12 cellular contexts compared by ENCODE assay signal in the genomic region with DNA sequence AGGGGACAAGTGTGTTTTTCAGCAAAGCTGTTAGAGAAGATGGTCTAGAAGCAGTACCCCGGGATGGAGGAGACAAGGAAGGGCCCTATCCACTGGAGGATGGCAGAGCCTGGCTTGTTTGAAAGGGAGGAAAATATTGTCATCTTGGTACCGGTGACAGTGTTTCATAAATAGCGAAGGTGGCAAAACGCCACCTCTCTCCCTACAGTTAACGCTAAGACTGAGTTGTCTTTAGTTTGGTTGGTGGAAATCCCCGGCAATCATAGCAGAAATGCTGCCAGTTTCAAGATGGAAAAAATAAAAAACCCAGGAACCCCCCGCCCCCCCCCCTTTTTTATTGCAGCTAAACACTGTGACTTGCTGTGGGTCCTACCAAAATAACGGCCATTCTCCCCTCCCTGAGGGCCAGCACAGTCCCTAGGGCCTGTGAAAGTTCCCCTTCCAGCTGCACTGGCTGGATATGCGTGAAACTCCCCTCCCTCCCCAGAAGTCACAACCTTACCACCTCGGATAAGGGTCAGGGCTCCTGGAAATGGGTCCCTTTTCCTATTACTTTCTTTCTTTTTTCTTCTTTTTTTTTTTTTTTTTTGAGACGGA. TPM values are rescaled to one million over a fixed set of nuclear protein-coding genes. Genes with fewer than 3 reads are reported as not detected.
A peak's percentile ranks its signal among the peaks of the same experiment; 100 is the strongest.
DNase-seq lines count a peak whose midpoint lies in the region; ATAC-seq and TF ChIP-seq lines count a peak whose summit lies in the region.
"Had no signal": no experiment of that assay in that cellular context is flagged by ENCODE, and none has a peak within 500 bp of the region (broad histone marks: within the 10 kb centered on the region; RNA-seq: fewer than 3 reads in every experiment).

No MANE protein-coding gene starts in this region.

- no peak for TF ChIP-seq CTCF in heart left ventricle (IDR thresholded peaks at IDR 0.05)

- in situ Hi-C loops in GM18951 (cut with MboI; ENCODE audit: low sequenced_read_pairs, unreplicated experiment) = no loop called here

- peak; percentile 65 for DNase-seq in activated naive CD8-positive, alpha-beta T cell treated with anti-CD3 and anti-CD28 coated beads for 36 hours
- peak; percentile 35 to 62 for DNase-seq in stimulated activated CD4-positive, alpha-beta T cell treated with anti-CD3 and anti-CD28 coated beads, Interleukin-4, amount 100 ng/mL, for 4 hours
- DNase-seq in heart left ventricle (no peak), MG63 (no peak), NCI-H345 treated with DMSO at 0.1 percent for 48 hours (lab: John Stamatoyannopoulos, UW; ENCODE audit: unreplicated experiment) (no peak)
- DNase-seq: DMS79 treated with DMSO at 0.1 percent for 48 hours, foreskin keratinocyte, midbrain had no signal

- H3K9me3 Mint-ChIP-seq in activated naive CD8-positive, alpha-beta T cell treated with anti-CD3 and anti-CD28 coated beads for 36 hours = no peaks in the 10 kb centered on the region

- H3K27me3 Mint-ChIP-seq in activated naive CD8-positive, alpha-beta T cell treated with anti-CD3 and anti-CD28 coated beads for 36 hours = no peaks in the 10 kb centered on the region

- H3K4me3 Mint-ChIP-seq in activated naive CD8-positive, alpha-beta T cell treated with anti-CD3 and anti-CD28 coated beads for 36 hours = peak overlapping the region; percentile 87
- H3K4me3 Mint-ChIP-seq: brain had no signal

- H3K4me3 ChIP-seq in heart left ventricle (peak overlapping the region in 1 of 12 donors; percentile 76), MG63 (no peak overlapping the region)

- TF ChIP-seq POLR2A in GM18951 (IDR thresholded peaks at IDR 0.05; ENCODE audit: extremely low read depth, insufficient read depth, insufficient read length) (peak; percentile 49), heart left ventricle (IDR thresholded peaks at IDR 0.05) (no peak)

- peaks cover 0 to 64% (median 10%) of the 10 kb centered on the region in 12 donors for H3K4me1 ChIP-seq in heart left ventricle
- H3K4me1 ChIP-seq: foreskin keratinocyte had no signal

- H3K36me3 ChIP-seq in heart left ventricle (no peaks in the 10 kb centered on the region), MG63 (no peaks in the 10 kb centered on the region)

- peaks cover 72% of the 10 kb centered on the region for H3K4me1 Mint-ChIP-seq in activated naive CD8-positive, alpha-beta T cell treated with anti-CD3 and anti-CD28 coated beads for 36 hours

- ATAC-seq in activated CD4-positive, CD25-positive, alpha-beta regulatory T cell treated with anti-CD3 and anti-CD28 coated beads, Interleukin-2, amount 50 U/mL, for 24 hours = peak; percentile 62 to 63
- ATAC-seq in heart left ventricle = no peak
- ATAC-seq in GM18520 (IDR thresholded peaks at IDR 0.05; ENCODE audit: unreplicated experiment) = no peak
- ATAC-seq: foreskin keratinocyte had no signal

- no peaks in the 10 kb centered on the region for H3K9me3 ChIP-seq in heart left ventricle
- H3K9me3 ChIP-seq in MG63 = no peaks in the 10 kb centered on the region

- intact Hi-C loops in heart left ventricle (cut with DNase I) = no loop called here

- peak overlapping the region; percentile 99 for H3K27ac Mint-ChIP-seq in activated naive CD8-positive, alpha-beta T cell treated with anti-CD3 and anti-CD28 coated beads for 36 hours
- H3K27ac Mint-ChIP-seq: brain had no signal

- H3K27me3 ChIP-seq in heart left ventricle (peaks cover 9 to 30% (median 22%) of the 10 kb centered on the region in 9 donors), MG63 (peaks cover 6% of the 10 kb centered on the region; the same call in 1 of the 2 replicates)

- WGBS in heart left ventricle, 4 donors = 61 to 72% (median 66%) methylated on average over 11 of the region's 11 CpGs

- H3K36me3 Mint-ChIP-seq in activated naive CD8-positive, alpha-beta T cell treated with anti-CD3 and anti-CD28 coated beads for 36 hours = peaks cover 44% of the 10 kb centered on the region
- H3K36me3 Mint-ChIP-seq: brain had no signal

- peak overlapping the region in 1 of 12 donors; percentile 96 for H3K27ac ChIP-seq in heart left ventricle
- H3K27ac ChIP-seq: foreskin keratinocyte had no signal

RNA-seq across cellular contexts. Expression of gene PIK3CD, which starts 3.7 kb away (rescaled TPM):
- total RNA-seq in activated naive CD8-positive, alpha-beta T cell treated with anti-CD3 and anti-CD28 coated beads for 36 hours = 100 to 1,000 TPM; 131 to 134 TPM
- 10 to 100 TPM in 3 of 9 donors, 1 to 10 TPM in 6; 2.3 to 18.8 (median 4.4) TPM for total RNA-seq in heart left ventricle
- polyA plus RNA-seq in heart left ventricle = 1 to 10 TPM; 1.9 to 2.0 TPM
- total RNA-seq in MG63 (2014; rRNA removed; shearing (Covaris generic); ENCODE audit: low replicate concordance) = 0.47 and 2.9 TPM in 2 replicates

Comparison
In these comparisons a context has a peak if more than half of its experiments do, and no peak if none do; other contexts are left out.
1. ATAC-seq: peak in activated CD4-positive, CD25-positive, alpha-beta regulatory T cell treated with anti-CD3 and anti-CD28 coated beads, Interleukin-2, amount 50 U/mL, for 24 hours (2 of 2); none in heart left ventricle (0 of 4) and GM18520 (single experiment).
2. DNase-seq: peak in activated naive CD8-positive, alpha-beta T cell treated with anti-CD3 and anti-CD28 coated beads for 36 hours (single experiment) and stimulated activated CD4-positive, alpha-beta T cell treated with anti-CD3 and anti-CD28 coated beads, Interleukin-4, amount 100 ng/mL, for 4 hours (2 of 2); none in heart left ventricle (0 of 5), MG63 (single experiment) and NCI-H345 treated with DMSO at 0.1 percent for 48 hours (single experiment).
3. RNA of gene PIK3CD, which starts 3.7 kb away (total RNA-seq): 131 to 134 TPM in activated naive CD8-positive, alpha-beta T cell treated with anti-CD3 and anti-CD28 coated beads for 36 hours; 2.3 to 18.8 TPM in heart left ventricle and 0.47 to 2.9 TPM in MG63; every median in the first group is over 4 times any median in the second.